ENCODE assay signal across 8 cellular contexts in the genomic region with DNA sequence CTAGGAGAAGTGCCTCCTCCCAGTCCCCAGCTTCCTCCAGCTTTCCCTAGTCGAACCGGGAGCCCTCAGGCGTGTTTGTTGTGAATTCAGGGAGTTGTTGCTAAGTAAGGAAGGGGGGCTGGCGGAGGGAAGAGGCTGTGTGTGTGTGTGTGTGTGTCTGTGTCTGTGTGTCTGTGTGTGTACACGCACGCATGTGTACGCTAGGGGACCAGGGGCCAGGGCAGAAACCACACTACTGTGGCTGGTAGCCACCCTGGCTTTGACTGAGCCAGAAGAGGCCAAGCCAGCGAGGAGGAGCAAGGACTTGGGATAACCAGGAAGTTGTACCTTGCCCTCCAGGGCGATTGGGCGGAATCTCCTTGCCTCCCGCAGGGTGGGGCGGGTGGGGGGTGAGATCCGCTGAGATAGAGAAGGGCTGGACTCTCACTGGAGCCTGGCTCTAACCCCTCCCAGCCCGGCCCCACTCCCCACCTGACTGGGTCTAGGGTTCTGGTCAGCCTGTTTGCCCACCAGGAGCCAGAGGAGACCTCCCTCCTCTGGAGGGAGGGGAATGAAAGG. TPM values are rescaled to one million over a fixed set of nuclear protein-coding genes. Genes with fewer than 3 reads are reported as not detected.
A peak's percentile ranks its signal among the peaks of the same experiment; 100 is the strongest.
DNase-seq lines count a peak whose midpoint lies in the region; ATAC-seq and TF ChIP-seq lines count a peak whose summit lies in the region.

No MANE protein-coding gene starts in this region.

- peak; percentile 84 for DNase-seq in DMS79 treated with DMSO at 0.1 percent for 48 hours (lab: John Stamatoyannopoulos, UW)
- peak; percentile 55 for DNase-seq in NCI-H2029 treated with DMSO at 0.1 percent for 48 hours (lab: John Stamatoyannopoulos, UW)
- DNase-seq in amniotic epithelial cell (ENCODE audit: low read depth) = peak; percentile 87
- peak; percentile 91 to 93 (median 91) for DNase-seq in right cardiac atrium
- peak; percentile 92 for DNase-seq in sigmoid colon
- no peak for DNase-seq in RPMI8226
- no peak for DNase-seq in HuH-7 (ENCODE audit: low spot score)

- TF ChIP-seq EP300 in sigmoid colon (IDR thresholded peaks at IDR 0.05) = no peak

- peak overlapping the region; percentile 98 for H3K27ac ChIP-seq in right cardiac atrium (ENCODE audit: low read length)
- peak overlapping the region; percentile 95 to 100 (median 100) for H3K27ac ChIP-seq in sigmoid colon

- intact Hi-C loops in right cardiac atrium (cut with DNase I) (no loop called here), sigmoid colon (cut with DNase I) (no loop called here)

- peak overlapping the region; percentile 23 for H3K4me3 ChIP-seq in right cardiac atrium (ENCODE audit: low read length)
- peak overlapping the region; percentile 19 to 92 (median 31) for H3K4me3 ChIP-seq in sigmoid colon

- no peak for TF ChIP-seq CTCF in sigmoid colon (IDR thresholded peaks at IDR 0.05)

- WGBS in right cardiac atrium = 3% methylated on average over 14 of the region's 14 CpGs
- WGBS in sigmoid colon, 2 donors = 4 to 31% methylated on average over 14 of the region's 14 CpGs

- H3K9me3 ChIP-seq in right cardiac atrium (ENCODE audit: control insufficient read depth, low read length) = no peaks in the 10 kb centered on the region
- no peaks in the 10 kb centered on the region for H3K9me3 ChIP-seq in sigmoid colon

- H3K27me3 ChIP-seq in right cardiac atrium (ENCODE audit: control insufficient read depth, insufficient read depth) = no peaks in the 10 kb centered on the region
- H3K27me3 ChIP-seq in sigmoid colon = no peaks in the 10 kb centered on the region

- H3K36me3 ChIP-seq in sigmoid colon = no peaks in the 10 kb centered on the region

- TF ChIP-seq POLR2A in sigmoid colon (IDR thresholded peaks at IDR 0.05) = no peak

- H3K4me1 ChIP-seq in right cardiac atrium (ENCODE audit: control insufficient read depth, insufficient read depth, low read length) = peaks cover 44% of the 10 kb centered on the region
- peaks cover 0 to 100% (median 100%) of the 10 kb centered on the region in 4 donors for H3K4me1 ChIP-seq in sigmoid colon

- peak; percentile 5 to 36 for ATAC-seq in right cardiac atrium
- ATAC-seq in HG03280 (IDR thresholded peaks at IDR 0.05; ENCODE audit: unreplicated experiment) = no peak

RNA-seq across cellular contexts. Expression of gene BCL9L, which starts 7.5 kb away (rescaled TPM):
- 10 to 100 TPM; 44.0 to 76.7 (median 54.6) TPM for total RNA-seq in right cardiac atrium
- polyA plus RNA-seq in right cardiac atrium = 29.9 TPM
- total RNA-seq in sigmoid colon = 10 to 100 TPM in 3 of 4 donors, 1 to 10 TPM in 1; 7.9 to 46.5 (median 10.8) TPM
- 10 to 100 TPM in 1 of 3 donors, 1 to 10 TPM in 2; 4.8 to 33.2 (median 7.4) TPM for polyA plus RNA-seq in sigmoid colon

RNA-seq across cellular contexts. Expression of gene CXCR5, which starts 34.5 kb away (rescaled TPM):
- total RNA-seq in right cardiac atrium (not detected), sigmoid colon (not detected)
- polyA plus RNA-seq in right cardiac atrium (0.34 TPM), sigmoid colon (10 to 100 TPM in 1 of 3 donors, under 1 TPM in 2; under 0.01 to 11.5 (median 0.23) TPM)

RNA-seq across cellular contexts. Expression of gene UPK2, which starts 37.9 kb away (rescaled TPM):
- total RNA-seq in right cardiac atrium (not detected), sigmoid colon (not detected)
- polyA plus RNA-seq in right cardiac atrium (not detected), sigmoid colon (not detected)

RNA-seq across cellular contexts. Expression of gene FOXR1, which starts 53.4 kb away (rescaled TPM):
- total RNA-seq in right cardiac atrium (not detected), sigmoid colon (not detected)
- polyA plus RNA-seq in right cardiac atrium (not detected), sigmoid colon (not detected)

Comparison
In these comparisons a context has a peak if more than half of its experiments do, and no peak if none do; other contexts are left out.
1. DNase-seq: peak in DMS79 treated with DMSO at 0.1 percent for 48 hours (single experiment), NCI-H2029 treated with DMSO at 0.1 percent for 48 hours (single experiment), amniotic epithelial cell (single experiment), right cardiac atrium (3 of 3) and sigmoid colon (single experiment); none in RPMI8226 (single experiment) and HuH-7 (single experiment).